Comparison of ENCODE assay signal across 16 cellular contexts in genomic region chr1:158274797-158275196, GRCh38. TPM values are rescaled to one million over a fixed set of nuclear protein-coding genes. Genes with fewer than 3 reads are reported as not detected.
DNase-seq lines count a peak whose midpoint lies in the region; ATAC-seq and TF ChIP-seq lines count a peak whose summit lies in the region.
"Had no signal": no experiment of that assay in that cellular context is flagged by ENCODE, and none has a peak within 500 bp of the region (broad histone marks: within the 10 kb centered on the region; RNA-seq: fewer than 3 reads in every experiment).

No MANE protein-coding gene starts in this region.

- CTCF ChIA-PET in activated B cell treated with CpG ODN at 0.5 μM for 24 hours (lab: Charles Lee): interaction anchor here (0.8 to 1.5 kb wide), 2 partner anchors 55 to 71 kb away, joined by 3 to 6 read pairs; no protein-coding TSS in a partner anchor

- H3K4me3 ChIP-seq in spleen (no peak overlapping the region), H7 (ENCODE audit: insufficient read depth, low read depth, low read length) (no peak overlapping the region)

- H3K27me3 ChIP-seq in spleen (replicated peaks in 1 of 7) (no peaks in the 10 kb centered on the region), H7 (ENCODE audit: control insufficient read depth, insufficient read depth, low read length) (no peaks in the 10 kb centered on the region)

- TF ChIP-seq CTCF in activated B cell treated with CpG ODN at 0.5 μM for 24 hours (IDR thresholded peaks at IDR 0.05) (no peak), spleen (IDR thresholded peaks at IDR 0.05 in 8 of 11, conservative IDR thresholded peaks at IDR 0.05 in 3 of 11) (no peak)

- POLR2A ChIA-PET in activated B cell treated with CpG ODN at 0.5 μM for 24 hours (lab: Charles Lee): no interaction called here

- H3K9me3 Mint-ChIP-seq in activated B cell treated with CpG ODN at 0.5 μM for 24 hours: peaks cover 2% of the 10 kb centered on the region

- H3K27me3 Mint-ChIP-seq in activated B cell treated with CpG ODN at 0.5 μM for 24 hours: no peaks in the 10 kb centered on the region

- no peaks in the 10 kb centered on the region for H3K36me3 ChIP-seq in spleen
- no peaks in the 10 kb centered on the region for H3K36me3 ChIP-seq in H7 (replicated peaks; ENCODE audit: control insufficient read depth, insufficient read depth, low read length)

- peaks cover 0 to 30% (median 16%) of the 10 kb centered on the region in 6 donors for H3K4me1 ChIP-seq in spleen

- peak overlapping the region in 3 of 8 donors; percentile 10 to 34 (median 11) for H3K27ac ChIP-seq in spleen

- intact Hi-C loops in activated B cell treated with CpG ODN at 0.5 μM for 24 hours (cut with micrococcal nuclease) (loop anchor here (1.0 to 5.0 kb wide), 4 partner anchors 11 to 77 kb away; no protein-coding TSS in a partner anchor), spleen (cut with DNase I; ENCODE audit: low total_unique reads) (no loop called here)

- H3K4me1 Mint-ChIP-seq in activated B cell treated with CpG ODN at 0.5 μM for 24 hours: peaks cover 39% of the 10 kb centered on the region

- 37 to 80% (median 62%) methylated on average over 5 of the region's 5 CpGs for WGBS in spleen, 5 donors

- ATAC-seq in GM18498 (IDR thresholded peaks at IDR 0.05; ENCODE audit: unreplicated experiment) (peak; percentile 90), GM19463 (IDR thresholded peaks at IDR 0.05; ENCODE audit: unreplicated experiment) (peak; percentile 87), HG03159 (IDR thresholded peaks at IDR 0.05; ENCODE audit: unreplicated experiment) (peak; percentile 83), activated B cell treated with CpG ODN at 0.5 μM for 24 hours (ENCODE audit: low read depth) (peak; percentile 85)
- ATAC-seq: left ventricle myocardium superior; naive thymus-derived CD8-positive, alpha-beta T cell; right cardiac atrium had no signal

- DNase-seq in activated B cell treated with CpG ODN at 0.5 μM for 24 hours (no peak), COLO829 (ENCODE audit: low spot score) (no peak), spleen (no peak), H7 (no peak)
- no peak for DNase-seq in stimulated activated CD4-positive, alpha-beta T cell treated with anti-CD3 and anti-CD28 coated beads, Interleukin-15, amount 100 ng/mL, for 24 hours
- DNase-seq: activated naive CD4-positive, alpha-beta T cell treated with anti-CD3 and anti-CD28 coated beads, Interleukin-2, amount 50 U/mL, for 16 hours; left ventricle myocardium superior; naive thymus-derived CD8-positive, alpha-beta T cell; NCI-H2171 treated with DMSO at 0.1 percent for 48 hours; right cardiac atrium; stimulated activated CD4-positive, alpha-beta T cell treated with anti-CD3 and anti-CD28 coated beads, Interleukin-2, amount 100 ng/mL, for 48 hours had no signal

- peak overlapping the region; percentile 29 for H3K4me3 Mint-ChIP-seq in activated B cell treated with CpG ODN at 0.5 μM for 24 hours
- H3K4me3 Mint-ChIP-seq: naive thymus-derived CD8-positive, alpha-beta T cell had no signal

- H3K36me3 Mint-ChIP-seq in activated B cell treated with CpG ODN at 0.5 μM for 24 hours (ENCODE audit: low read depth): no peaks in the 10 kb centered on the region
- H3K36me3 Mint-ChIP-seq: naive thymus-derived CD8-positive, alpha-beta T cell had no signal

- peak overlapping the region; percentile 73 for H3K27ac Mint-ChIP-seq in activated B cell treated with CpG ODN at 0.5 μM for 24 hours
- H3K27ac Mint-ChIP-seq: naive thymus-derived CD8-positive, alpha-beta T cell had no signal

- TF ChIP-seq POLR2A in spleen (IDR thresholded peaks at IDR 0.05): no peak

- peaks cover 0 to 10% (median 5%) of the 10 kb centered on the region in 8 donors for H3K9me3 ChIP-seq in spleen

RNA-seq across cellular contexts. Expression of gene CD1C, which starts 14.9 kb away (rescaled TPM):
- total RNA-seq in activated B cell treated with CpG ODN at 0.5 μM for 24 hours (37.3 and 40.8 TPM in 2 replicates), spleen (10 to 100 TPM; 15.0 to 51.6 (median 19.3) TPM)
- polyA plus RNA-seq in spleen: 10 to 100 TPM; 38.4 to 85.3 (median 55.0) TPM
- not detected in 2 replicates for total RNA-seq in H7 (2014; rRNA removed; shearing (Covaris generic))
- total RNA-seq: HT-29 had no signal
- polyA plus RNA-seq: right cardiac atrium had no signal

RNA-seq across cellular contexts. Expression of gene CD1A, which starts 20.6 kb away (rescaled TPM):
- total RNA-seq in activated B cell treated with CpG ODN at 0.5 μM for 24 hours (1.4 and 1.6 TPM in 2 replicates), spleen (1 to 10 TPM in 2 of 7 donors, under 1 TPM in 5; 0.34 to 1.7 (median 0.56) TPM)
- 1 to 10 TPM; 1.8 to 3.5 (median 2.5) TPM for polyA plus RNA-seq in spleen
- total RNA-seq in H7 (2014; rRNA removed; shearing (Covaris generic)): not detected in 2 replicates
- total RNA-seq: HT-29; left ventricle myocardium superior; naive thymus-derived CD8-positive, alpha-beta T cell; right cardiac atrium had no signal
- polyA plus RNA-seq: naive thymus-derived CD8-positive, alpha-beta T cell; right cardiac atrium had no signal

RNA-seq across cellular contexts. Expression of gene CD1B, which starts 56.5 kb away (rescaled TPM):
- total RNA-seq in activated B cell treated with CpG ODN at 0.5 μM for 24 hours (not detected in 2 replicates), spleen (under 1 TPM in 2 of 7 donors, not detected in 5; 0.36 to 0.37 TPM)
- under 1 TPM in 2 of 3 donors, not detected in 1; 0.11 to 0.29 TPM for polyA plus RNA-seq in spleen
- not detected in 2 replicates for total RNA-seq in H7 (2014; rRNA removed; shearing (Covaris generic))
- total RNA-seq: HT-29; left ventricle myocardium superior; naive thymus-derived CD8-positive, alpha-beta T cell; OCI-LY7; right cardiac atrium had no signal
- polyA plus RNA-seq: naive thymus-derived CD8-positive, alpha-beta T cell; right cardiac atrium had no signal

Comparison
In these comparisons a context has a peak if more than half of its experiments do, and no peak if none do; other contexts are left out.
1. RNA of gene CD1C, which starts 14.9 kb away (total RNA-seq): 37.3 to 40.8 TPM in activated B cell treated with CpG ODN at 0.5 μM for 24 hours and 15.0 to 51.6 TPM in spleen; not detected in H7; every median in the first group is over 10 times any median in the second.
2. Peak in every context shown above with its lines, with median percentiles within 50 percentile points of each other: ATAC-seq.